In the genomic region with DNA sequence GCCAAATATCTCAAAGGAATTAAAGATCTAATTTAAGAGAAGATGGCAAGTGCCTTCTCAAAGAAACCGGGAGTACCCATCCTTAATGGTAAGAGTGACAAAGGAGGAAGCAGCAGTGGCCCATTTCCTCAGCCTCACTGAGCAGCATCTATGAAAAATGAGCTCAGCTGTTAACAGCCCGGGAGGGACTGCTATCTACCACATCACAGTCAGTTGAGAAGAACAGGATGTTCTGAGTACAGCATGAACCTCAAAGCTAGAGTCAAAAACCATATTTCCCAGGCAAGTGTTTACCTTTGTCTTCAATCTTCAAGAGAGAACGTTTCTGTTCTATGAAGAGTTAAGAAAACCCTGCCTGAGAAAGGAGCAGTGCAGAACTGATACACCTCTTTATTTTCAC, we compare ENCODE assay signal across 8 cellular contexts.
DNase-seq lines count a peak whose midpoint lies in the region; ATAC-seq and TF ChIP-seq lines count a peak whose summit lies in the region.

No MANE protein-coding gene starts in this region.

- H3K36me3 ChIP-seq in CD8-positive, alpha-beta memory T cell (ENCODE audit: insufficient read depth, low read length) = no peaks in the 10 kb centered on the region
- no peaks in the 10 kb centered on the region for H3K36me3 ChIP-seq in adipocyte (ENCODE audit: control insufficient read depth, insufficient read depth, low read length, severe bottlenecking)
- no peaks in the 10 kb centered on the region for H3K36me3 ChIP-seq in upper lobe of left lung

- no peaks in the 10 kb centered on the region for H3K9me3 Mint-ChIP-seq in CD8-positive, alpha-beta memory T cell
- no peaks in the 10 kb centered on the region for H3K9me3 Mint-ChIP-seq in memory B cell

- H3K9me3 ChIP-seq in CD8-positive, alpha-beta memory T cell (ENCODE audit: low read length) = no peaks in the 10 kb centered on the region
- peaks cover 5% of the 10 kb centered on the region for H3K9me3 ChIP-seq in adipocyte (ENCODE audit: control insufficient read depth, low read length)
- no peaks in the 10 kb centered on the region for H3K9me3 ChIP-seq in upper lobe of left lung

- 5 to 15% methylated on average over 3 of the region's 3 CpGs for WGBS in upper lobe of left lung, 2 donors

- TF ChIP-seq EP300 in upper lobe of left lung (IDR thresholded peaks at IDR 0.05) = peak; percentile 73 to 99 (median 96)

- peaks cover 0 to 19% (median 5%) of the 10 kb centered on the region in 3 donors for H3K36me3 Mint-ChIP-seq in CD8-positive, alpha-beta memory T cell
- no peaks in the 10 kb centered on the region for H3K36me3 Mint-ChIP-seq in memory B cell

- POLR2A ChIA-PET in CD8-positive, alpha-beta memory T cell (lab: Charles Lee) = interaction anchor here (0.5 to 5.7 kb wide), 11 partner anchors 20 to 153 kb away, joined by 3 to 78 read pairs (median 3); a partner anchor contains a TSS
- POLR2A ChIA-PET in RWPE1 (lab: Yijun Ruan, JAX; ENCODE audit: low non-redundant PET) = no interaction called here

- peak overlapping the region; percentile 90 to 99 (median 96) for H3K27ac Mint-ChIP-seq in CD8-positive, alpha-beta memory T cell
- peak overlapping the region; percentile 76 for H3K27ac Mint-ChIP-seq in memory B cell

- peak; percentile 24 to 86 (median 69) for DNase-seq in CD8-positive, alpha-beta memory T cell
- peak; percentile 95 for DNase-seq in LHCN-M2 (ENCODE audit: low read depth)
- DNase-seq in adipocyte (ENCODE audit: low read depth) = peak; percentile 60
- peak in 1 of 2 donors; percentile 23 for DNase-seq in memory B cell (ENCODE audit: low spot score in 2 of 2)
- DNase-seq in upper lobe of left lung = peak in 1 of 2 donors; percentile 70
- DNase-seq in NCI-H446 treated with DMSO at 0.1 percent for 48 hours (lab: John Stamatoyannopoulos, UW) = no peak
- DNase-seq in RWPE1 (ENCODE audit: low spot score) = no peak

- H3K4me1 Mint-ChIP-seq in CD8-positive, alpha-beta memory T cell = peaks cover 76 to 98% (median 95%) of the 10 kb centered on the region in 3 donors
- peaks cover 31% of the 10 kb centered on the region for H3K4me1 Mint-ChIP-seq in memory B cell

- no peak overlapping the region for H3K27ac ChIP-seq in CD8-positive, alpha-beta memory T cell (ENCODE audit: low read depth, low read length)
- peak overlapping the region; percentile 64 to 80 (median 76) for H3K27ac ChIP-seq in upper lobe of left lung
- H3K27ac ChIP-seq in RWPE1 = no peak overlapping the region

- peak overlapping the region; percentile 43 to 83 (median 80) for H3K4me3 Mint-ChIP-seq in CD8-positive, alpha-beta memory T cell
- H3K4me3 Mint-ChIP-seq in memory B cell = no peak overlapping the region

- H3K27me3 ChIP-seq in CD8-positive, alpha-beta memory T cell (ENCODE audit: insufficient read depth, low read length, poor library complexity, severe bottlenecking) = no peaks in the 10 kb centered on the region
- H3K27me3 ChIP-seq in adipocyte (replicated peaks; ENCODE audit: control insufficient read depth, insufficient read depth, low read length) (no peaks in the 10 kb centered on the region), upper lobe of left lung (no peaks in the 10 kb centered on the region)

- ATAC-seq in GM21390 (IDR thresholded peaks at IDR 0.05; ENCODE audit: unreplicated experiment) = peak; percentile 69
- peak; percentile 71 for ATAC-seq in memory B cell (ENCODE audit: low read depth)
- peak; percentile 81 to 89 for ATAC-seq in upper lobe of left lung (ENCODE audit: low FRiP score in 2 of 2)

- TF ChIP-seq POLR2A in upper lobe of left lung (IDR thresholded peaks at IDR 0.05) = peak in 2 of 4 donors; percentile 29 to 65

- CTCF ChIA-PET in CD8-positive, alpha-beta memory T cell (lab: Charles Lee) = interaction anchor here (0.8 to 2.2 kb wide), 10 partner anchors 21 to 540 kb away, joined by 3 to 20 read pairs (median 4); a partner anchor contains a TSS
- CTCF ChIA-PET in RWPE1 (lab: Yijun Ruan, JAX) = no interaction called here

- H3K27me3 Mint-ChIP-seq in CD8-positive, alpha-beta memory T cell = no peaks in the 10 kb centered on the region
- no peaks in the 10 kb centered on the region for H3K27me3 Mint-ChIP-seq in memory B cell

- H3K4me3 ChIP-seq in CD8-positive, alpha-beta memory T cell (ENCODE audit: low read length) = peak overlapping the region; percentile 21
- H3K4me3 ChIP-seq in adipocyte (ENCODE audit: low read length) = no peak overlapping the region
- H3K4me3 ChIP-seq in upper lobe of left lung = no peak overlapping the region

- TF ChIP-seq CTCF in upper lobe of left lung (IDR thresholded peaks at IDR 0.05) (no peak), RWPE1 (conservative IDR thresholded peaks at IDR 0.05; ENCODE audit: low read depth) (no peak)

- H3K4me1 ChIP-seq in CD8-positive, alpha-beta memory T cell (ENCODE audit: insufficient read depth, low read length) = peaks cover 80% of the 10 kb centered on the region
- H3K4me1 ChIP-seq in adipocyte (ENCODE audit: control insufficient read depth, insufficient read depth, low read length) (peaks cover 13% of the 10 kb centered on the region), upper lobe of left lung (peaks cover 38 to 53% (median 50%) of the 10 kb centered on the region in 4 donors)

- H3K9ac ChIP-seq in adipocyte (ENCODE audit: low read length) = no peak overlapping the region

Comparison
In these comparisons a context has a peak if more than half of its experiments do, and no peak if none do; other contexts are left out.
1. DNase-seq: peak in CD8-positive, alpha-beta memory T cell (5 of 5), LHCN-M2 (single experiment) and adipocyte (single experiment); none in NCI-H446 treated with DMSO at 0.1 percent for 48 hours (single experiment) and RWPE1 (single experiment).
2. H3K27ac ChIP-seq: peak in upper lobe of left lung (4 of 4); none in CD8-positive, alpha-beta memory T cell (single experiment) and RWPE1 (single experiment).
3. Peak in every context shown above with its lines, with median percentiles within 50 percentile points of each other: ATAC-seq.